In the genomic region with DNA sequence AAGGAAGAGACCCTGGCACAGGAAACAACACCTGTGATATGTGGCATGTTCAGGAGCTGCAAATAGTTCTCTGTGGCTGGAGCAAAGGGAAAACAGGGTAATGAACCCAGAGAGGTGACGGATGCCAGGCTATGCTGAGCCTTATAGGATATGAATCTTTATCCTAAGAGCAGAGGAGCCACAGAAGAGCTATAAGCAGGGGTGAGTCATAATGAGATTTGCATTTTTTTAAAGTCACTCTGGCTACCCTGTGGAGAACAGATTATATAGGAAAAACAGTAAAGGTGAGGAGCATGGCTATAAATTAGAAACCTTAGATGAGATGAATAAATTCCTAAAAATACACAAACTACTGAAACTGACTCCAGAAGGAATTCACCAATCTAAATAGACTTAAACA, we compare ENCODE assay signal across 35 cellular contexts. TPM values are rescaled to one million over a fixed set of nuclear protein-coding genes. Genes with fewer than 3 reads are reported as not detected.
"Had no signal": no experiment of that assay in that cellular context is flagged by ENCODE, and none has a peak within 500 bp of the region (broad histone marks: within the 10 kb centered on the region; RNA-seq: fewer than 3 reads in every experiment).

No MANE protein-coding gene starts in this region.

- H3K4me3 ChIP-seq: colonic mucosa, esophagus muscularis mucosa, heart left ventricle, ovary, skin epidermis, stomach, suprapubic skin, tibial nerve had no signal

- ATAC-seq: effector memory CD8-positive, alpha-beta T cell; foreskin keratinocyte; heart left ventricle; naive thymus-derived CD4-positive, alpha-beta T cell; sciatic nerve; stimulated activated memory B cell treated with anti-CD40 and anti-IgM and Interleukin-4, amounts not matched to agents 10 μg/mL and 1 μg/mL and 100 μg/mL, for 72 hours had no signal

- H3K27me3 ChIP-seq: colonic mucosa, esophagus muscularis mucosa, foreskin keratinocyte, heart left ventricle, ovary, stomach, suprapubic skin, tibial nerve had no signal

- H3K36me3 ChIP-seq: colonic mucosa, ovary, stomach, suprapubic skin had no signal

- H3K4me1 ChIP-seq: colonic mucosa, foreskin keratinocyte had no signal

- H3K27me3 Mint-ChIP-seq: activated CD4-positive, alpha-beta T cell treated with anti-CD3 and anti-CD28 coated beads, Interleukin-2, amount 10 ng/mL, durations not matched to agents 24 days and 14 days; activated naive CD8-positive, alpha-beta T cell; activated T-cell treated with anti-CD3 and anti-CD28 coated beads, Interleukin-2, amount 50 U/mL, for 24 hours; effector memory CD8-positive, alpha-beta T cell; naive thymus-derived CD4-positive, alpha-beta T cell; progenitor cell of endocrine pancreas; stimulated activated memory B cell treated with anti-CD40 and anti-IgM and Interleukin-4, amounts not matched to agents 10 μg/mL and 1 μg/mL and 100 μg/mL, for 72 hours had no signal

- H3K4me3 Mint-ChIP-seq: activated CD4-positive, alpha-beta memory T cell treated with anti-CD3 and anti-CD28 coated beads, Interleukin-2, amount 10 ng/mL, durations not matched to agents 7 days and 5 days; activated CD4-positive, alpha-beta T cell treated with anti-CD3 and anti-CD28 coated beads, Interleukin-2, amount 10 ng/mL, durations not matched to agents 24 days and 14 days; activated naive CD8-positive, alpha-beta T cell; activated T-cell treated with anti-CD3 and anti-CD28 coated beads, Interleukin-2, amount 50 U/mL, for 24 hours; effector memory CD8-positive, alpha-beta T cell; immature natural killer cell; naive thymus-derived CD4-positive, alpha-beta T cell; stimulated activated memory B cell treated with anti-CD40 and anti-IgM and Interleukin-4, amounts not matched to agents 10 μg/mL and 1 μg/mL and 100 μg/mL, for 72 hours; T-helper 1 cell treated with Interleukin-12 subunit alpha and Interleukin-12 subunit beta and Interleukin-4 antibody, amounts not matched to agents 30 μg/mL and 1 μg/mL, for 36 hours had no signal

- H3K9me3 ChIP-seq: colonic mucosa, ovary had no signal

- H3K27ac ChIP-seq: colonic mucosa, esophagus muscularis mucosa, foreskin keratinocyte, heart left ventricle, ovary, skin epidermis, stomach, suprapubic skin, tibial nerve had no signal

- H3K27ac Mint-ChIP-seq: activated CD4-positive, alpha-beta memory T cell treated with anti-CD3 and anti-CD28 coated beads, Interleukin-2, amount 10 ng/mL, durations not matched to agents 7 days and 5 days; activated CD4-positive, alpha-beta T cell treated with anti-CD3 and anti-CD28 coated beads, Interleukin-2, amount 10 ng/mL, durations not matched to agents 24 days and 14 days; activated naive CD8-positive, alpha-beta T cell; activated T-cell treated with anti-CD3 and anti-CD28 coated beads, Interleukin-2, amount 50 U/mL, for 24 hours; effector memory CD8-positive, alpha-beta T cell; immature natural killer cell; progenitor cell of endocrine pancreas; stimulated activated memory B cell treated with anti-CD40 and anti-IgM and Interleukin-4, amounts not matched to agents 10 μg/mL and 1 μg/mL and 100 μg/mL, for 72 hours; T-helper 1 cell treated with Interleukin-12 subunit alpha and Interleukin-12 subunit beta and Interleukin-4 antibody, amounts not matched to agents 30 μg/mL and 1 μg/mL, for 36 hours had no signal

- DNase-seq: activated CD4-positive, alpha-beta memory T cell treated with anti-CD3 and anti-CD28 coated beads, Interleukin-2, amount 10 ng/mL, durations not matched to agents 7 days and 5 days; activated CD4-positive, alpha-beta T cell treated with anti-CD3 and anti-CD28 coated beads, Interleukin-2, amount 10 ng/mL, durations not matched to agents 24 days and 14 days; activated CD4-positive, CD25-positive, alpha-beta regulatory T cell treated with anti-CD3 and anti-CD28 coated beads, Interleukin-2, amount 50 U/mL, for 72 hours; activated CD8-positive, alpha-beta memory T cell treated with anti-CD3 and anti-CD28 coated beads, Interleukin-2, amount 50 U/mL, for 48 hours; activated gamma-delta T cell; activated T-cell treated with anti-CD3 and anti-CD28 coated beads, Interleukin-2, amount 50 U/mL, for 24 hours; anterior cingulate cortex; colonic mucosa; effector memory CD8-positive, alpha-beta T cell; foreskin keratinocyte; heart left ventricle; hypothalamus; immature natural killer cell; kidney; midbrain; naive thymus-derived CD4-positive, alpha-beta T cell; ovary; stimulated activated CD4-positive, alpha-beta T cell treated with anti-CD3 and anti-CD28 coated beads, Interleukin-12 subunit alpha, Interleukin-12 subunit beta, amount 100 ng/mL, for 4 hours; stimulated activated CD4-positive, alpha-beta T cell treated with anti-CD3 and anti-CD28 coated beads, Interleukin-4, amount 100 ng/mL, for 4 hours; stimulated activated CD8-positive, alpha-beta memory T cell treated with anti-CD3 and anti-CD28 coated beads, Interleukin-4, amount 100 ng/mL, for 48 hours; stomach; SW 1271; T-helper 9 cell had no signal

RNA-seq across cellular contexts. Expression of a gene that starts 12.8 kb away (rescaled TPM):
- total RNA-seq: activated CD4-positive, alpha-beta memory T cell treated with anti-CD3 and anti-CD28 coated beads, Interleukin-2, amount 10 ng/mL, durations not matched to agents 7 days and 5 days; activated CD4-positive, alpha-beta T cell treated with anti-CD3 and anti-CD28 coated beads, Interleukin-2, amount 10 ng/mL, durations not matched to agents 24 days and 14 days; bronchial epithelial cell; foreskin keratinocyte; renal cortical epithelial cell; stomach; suprapubic skin; urinary bladder had no signal

RNA-seq across cellular contexts. Expression of a gene that starts 24.0 kb away (rescaled TPM):
- total RNA-seq: foreskin keratinocyte had no signal

RNA-seq across cellular contexts. Expression of a gene that starts 39.4 kb away (rescaled TPM):
- total RNA-seq: activated CD4-positive, alpha-beta memory T cell treated with anti-CD3 and anti-CD28 coated beads, Interleukin-2, amount 10 ng/mL, durations not matched to agents 7 days and 5 days; activated CD4-positive, alpha-beta T cell treated with anti-CD3 and anti-CD28 coated beads, Interleukin-2, amount 10 ng/mL, durations not matched to agents 24 days and 14 days; esophagus muscularis mucosa; heart left ventricle; naive thymus-derived CD4-positive, alpha-beta T cell; sciatic nerve; tibial nerve had no signal
